ENCODE assay signal across 1 cellular context in the genomic region with DNA sequence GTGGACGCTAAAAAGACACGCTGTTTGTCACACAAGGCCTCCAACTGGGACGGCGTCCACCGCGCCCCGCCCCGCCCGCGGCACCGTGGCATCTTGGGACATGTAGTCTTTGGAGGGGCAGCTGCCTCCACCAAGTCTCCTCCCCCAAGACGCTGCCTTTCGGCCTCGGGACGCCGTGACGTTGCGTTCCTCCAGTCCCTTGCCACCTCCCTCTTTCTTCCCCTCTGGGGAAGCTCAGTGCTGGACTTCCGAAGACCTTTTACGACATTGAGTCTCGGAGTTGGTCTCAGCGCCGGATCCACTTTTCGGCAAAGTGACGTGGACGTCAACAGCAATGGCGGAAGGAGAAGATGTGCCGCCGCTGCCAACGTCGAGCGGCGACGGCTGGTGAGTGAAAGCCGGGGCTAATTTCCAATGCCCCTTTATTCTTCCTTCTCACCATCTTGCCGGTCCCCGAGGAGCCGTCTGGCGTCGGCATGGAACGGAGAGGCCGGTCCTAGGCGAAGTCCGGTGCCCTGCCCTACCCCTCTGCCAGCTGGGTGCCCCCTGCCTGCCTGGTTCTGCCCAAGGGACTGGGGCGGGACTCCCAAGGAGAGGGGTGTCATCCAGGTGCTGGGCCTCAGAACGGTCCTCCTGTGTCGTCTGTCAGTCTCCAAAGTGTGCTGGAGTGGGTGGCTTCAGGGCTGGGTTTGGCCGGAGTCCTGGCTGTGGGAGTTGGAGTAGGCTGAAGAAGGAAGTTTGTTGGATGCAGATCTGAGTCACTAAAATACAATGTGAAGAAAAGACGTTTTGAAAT.
A peak's percentile ranks its signal among the peaks of the same experiment; 100 is the strongest.
TF ChIP-seq lines count a peak whose summit lies in the region.

Gene TBC1D23, plus strand, starts transcription at position 308 of the 796 bp plus-strand sequence. Its CDS starts 27 bp downstream, at position 335.

TF ChIP-seq in HepG2, 621 proteins besides CTCF, POLR2A, EP300 and RAD21 (continued from another document and continues in another):
- TF ChIP-seq, protein P1, sequence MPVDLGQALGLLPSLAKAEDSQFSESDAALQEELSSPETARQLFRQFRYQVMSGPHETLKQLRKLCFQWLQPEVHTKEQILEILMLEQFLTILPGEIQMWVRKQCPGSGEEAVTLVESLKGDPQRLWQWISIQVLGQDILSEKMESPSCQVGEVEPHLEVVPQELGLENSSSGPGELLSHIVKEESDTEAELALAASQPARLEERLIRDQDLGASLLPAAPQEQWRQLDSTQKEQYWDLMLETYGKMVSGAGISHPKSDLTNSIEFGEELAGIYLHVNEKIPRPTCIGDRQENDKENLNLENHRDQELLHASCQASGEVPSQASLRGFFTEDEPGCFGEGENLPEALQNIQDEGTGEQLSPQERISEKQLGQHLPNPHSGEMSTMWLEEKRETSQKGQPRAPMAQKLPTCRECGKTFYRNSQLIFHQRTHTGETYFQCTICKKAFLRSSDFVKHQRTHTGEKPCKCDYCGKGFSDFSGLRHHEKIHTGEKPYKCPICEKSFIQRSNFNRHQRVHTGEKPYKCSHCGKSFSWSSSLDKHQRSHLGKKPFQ (CRISPR knock-in tag; IDR thresholded peaks at IDR 0.05; ENCODE audit: insufficient replicate concordance), result no peak
- TF ChIP-seq FOXJ3 (CRISPR knock-in tag; IDR thresholded peaks at IDR 0.05; ENCODE audit: borderline replicate concordance) (peak; percentile 37; the same call in 1 of the 2 replicates), ZNF556 (CRISPR knock-in tag; IDR thresholded peaks at IDR 0.05; ENCODE audit: borderline replicate concordance) (peak; percentile 34; the same call in 1 of the 2 replicates), ISL2 (CRISPR knock-in tag; IDR thresholded peaks at IDR 0.05) (peak; percentile 30), ZNF367 (CRISPR knock-in tag; IDR thresholded peaks at IDR 0.05; ENCODE audit: borderline replicate concordance) (peak; percentile 30; the same call in 1 of the 2 replicates), SETDB1 (CRISPR knock-in tag; IDR thresholded peaks at IDR 0.05; ENCODE audit: borderline replicate concordance) (peak; percentile 54; the same call in 1 of the 2 replicates), ZNF546 (CRISPR knock-in tag; conservative IDR thresholded peaks at IDR 0.05) (no peak; the same call in 1 of the 2 replicates), HNRNPLL (IDR thresholded peaks at IDR 0.05; ENCODE audit: low read depth, low read length, poor library complexity, severe bottlenecking) (peak; percentile 60), RERE (CRISPR knock-in tag; IDR thresholded peaks at IDR 0.05; ENCODE audit: low read depth) (0 out of 2 replicates have a peak, but pooled peaks have one; percentile 31), ZNF543 (CRISPR knock-in tag; IDR thresholded peaks at IDR 0.05) (peak; percentile 51; the same call in 1 of the 2 replicates), TAF1 (CRISPR knock-in tag; IDR thresholded peaks at IDR 0.05) (peak; percentile 85), PATZ1 (CRISPR knock-in tag; IDR thresholded peaks at IDR 0.05) (peak; percentile 74), ZMYM2 (CRISPR knock-in tag; IDR thresholded peaks at IDR 0.05) (no peak), ZNF383 (CRISPR knock-in tag; IDR thresholded peaks at IDR 0.05; ENCODE audit: borderline replicate concordance) (peak; percentile 72; the same call in 1 of the 2 replicates), BORCS8-MEF2B (CRISPR knock-in tag; IDR thresholded peaks at IDR 0.05) (peak; percentile 57; the same call in 1 of the 2 replicates), PCBP1 (IDR thresholded peaks at IDR 0.05; ENCODE audit: borderline replicate concordance, low read depth, low read length) (no peak), ZSCAN31 (CRISPR knock-in tag; IDR thresholded peaks at IDR 0.05; ENCODE audit: low read depth) (peak; percentile 47), ASH2L (IDR thresholded peaks at IDR 0.05; ENCODE audit: insufficient read length, low read depth, low read length) (peak; percentile 98), ZFY (CRISPR knock-in tag; IDR thresholded peaks at IDR 0.05) (peak; percentile 93), ZMYM4 (CRISPR knock-in tag; IDR thresholded peaks at IDR 0.05) (peak; percentile 92), NFE2 (CRISPR knock-in tag; IDR thresholded peaks at IDR 0.05) (no peak), ZNF12 (CRISPR knock-in tag; IDR thresholded peaks at IDR 0.05) (0 out of 2 replicates have a peak, but pooled peaks have one; percentile 45), ZNF451 (CRISPR knock-in tag; IDR thresholded peaks at IDR 0.05) (peak; percentile 47; the same call in 1 of the 2 replicates), ZNF136 (CRISPR knock-in tag; IDR thresholded peaks at IDR 0.05; ENCODE audit: low read depth) (peak; percentile 46; the same call in 1 of the 2 replicates), MXI1 (IDR thresholded peaks at IDR 0.05; ENCODE audit: borderline replicate concordance, low read depth, low read length) (peak; percentile 81; the same call in 1 of the 3 replicates), HDAC2 (CRISPR knock-in tag; IDR thresholded peaks at IDR 0.05) (peak; percentile 43; the same call in 1 of the 2 replicates), RELA (CRISPR knock-in tag; IDR thresholded peaks at IDR 0.05) (0 out of 2 replicates have a peak, but pooled peaks have one; percentile 42), ZNF510 (CRISPR knock-in tag; IDR thresholded peaks at IDR 0.05; ENCODE audit: low read depth) (peak; percentile 69), ZNF549 (CRISPR knock-in tag; IDR thresholded peaks at IDR 0.05) (no peak), ZFP36L1 (CRISPR knock-in tag; IDR thresholded peaks at IDR 0.05) (peak; percentile 82; the same call in 1 of the 2 replicates), TEAD3 (CRISPR knock-in tag; optimal IDR thresholded peaks at IDR 0.05; ENCODE audit: borderline replicate concordance) (peak; percentile 81), ZNF496 (CRISPR knock-in tag; IDR thresholded peaks at IDR 0.05; ENCODE audit: insufficient replicate concordance) (no peak), FOXO1 (CRISPR knock-in tag; IDR thresholded peaks at IDR 0.05) (peak; percentile 51), IRF2 (CRISPR knock-in tag; IDR thresholded peaks at IDR 0.05) (peak; percentile 86)
- TF ChIP-seq, protein P2, sequence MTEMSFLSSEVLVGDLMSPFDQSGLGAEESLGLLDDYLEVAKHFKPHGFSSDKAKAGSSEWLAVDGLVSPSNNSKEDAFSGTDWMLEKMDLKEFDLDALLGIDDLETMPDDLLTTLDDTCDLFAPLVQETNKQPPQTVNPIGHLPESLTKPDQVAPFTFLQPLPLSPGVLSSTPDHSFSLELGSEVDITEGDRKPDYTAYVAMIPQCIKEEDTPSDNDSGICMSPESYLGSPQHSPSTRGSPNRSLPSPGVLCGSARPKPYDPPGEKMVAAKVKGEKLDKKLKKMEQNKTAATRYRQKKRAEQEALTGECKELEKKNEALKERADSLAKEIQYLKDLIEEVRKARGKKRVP (CRISPR knock-in tag; IDR thresholded peaks at IDR 0.05), result no peak
- TF ChIP-seq, protein P3, sequence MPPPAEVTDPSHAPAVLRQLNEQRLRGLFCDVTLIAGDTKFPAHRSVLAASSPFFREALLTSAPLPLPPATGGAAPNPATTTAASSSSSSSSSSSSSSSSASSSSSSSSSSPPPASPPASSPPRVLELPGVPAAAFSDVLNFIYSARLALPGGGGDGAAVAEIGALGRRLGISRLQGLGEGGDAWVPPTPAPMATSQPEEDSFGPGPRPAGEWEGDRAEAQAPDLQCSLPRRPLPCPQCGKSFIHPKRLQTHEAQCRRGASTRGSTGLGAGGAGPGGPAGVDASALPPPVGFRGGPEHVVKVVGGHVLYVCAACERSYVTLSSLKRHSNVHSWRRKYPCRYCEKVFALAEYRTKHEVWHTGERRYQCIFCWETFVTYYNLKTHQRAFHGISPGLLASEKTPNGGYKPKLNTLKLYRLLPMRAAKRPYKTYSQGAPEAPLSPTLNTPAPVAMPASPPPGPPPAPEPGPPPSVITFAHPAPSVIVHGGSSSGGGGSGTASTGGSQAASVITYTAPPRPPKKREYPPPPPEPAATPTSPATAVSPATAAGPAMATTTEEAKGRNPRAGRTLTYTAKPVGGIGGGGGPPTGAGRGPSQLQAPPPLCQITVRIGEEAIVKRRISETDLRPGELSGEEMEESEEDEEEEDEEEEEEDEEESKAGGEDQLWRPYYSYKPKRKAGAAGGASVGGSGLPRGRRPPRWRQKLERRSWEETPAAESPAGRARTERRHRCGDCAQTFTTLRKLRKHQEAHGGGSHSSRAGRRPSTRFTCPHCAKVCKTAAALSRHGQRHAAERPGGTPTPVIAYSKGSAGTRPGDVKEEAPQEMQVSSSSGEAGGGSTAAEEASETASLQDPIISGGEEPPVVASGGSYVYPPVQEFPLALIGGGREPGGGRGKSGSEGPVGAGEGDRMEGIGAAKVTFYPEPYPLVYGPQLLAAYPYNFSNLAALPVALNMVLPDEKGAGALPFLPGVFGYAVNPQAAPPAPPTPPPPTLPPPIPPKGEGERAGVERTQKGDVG (CRISPR knock-in tag; IDR thresholded peaks at IDR 0.05; ENCODE audit: borderline replicate concordance), result peak; percentile 75; the same call in 1 of the 2 replicates
- TF ChIP-seq, protein P4, sequence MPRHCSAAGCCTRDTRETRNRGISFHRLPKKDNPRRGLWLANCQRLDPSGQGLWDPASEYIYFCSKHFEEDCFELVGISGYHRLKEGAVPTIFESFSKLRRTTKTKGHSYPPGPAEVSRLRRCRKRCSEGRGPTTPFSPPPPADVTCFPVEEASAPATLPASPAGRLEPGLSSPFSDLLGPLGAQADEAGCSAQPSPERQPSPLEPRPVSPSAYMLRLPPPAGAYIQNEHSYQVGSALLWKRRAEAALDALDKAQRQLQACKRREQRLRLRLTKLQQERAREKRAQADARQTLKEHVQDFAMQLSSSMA (CRISPR knock-in tag; IDR thresholded peaks at IDR 0.05), result 0 out of 2 replicates have a peak, but pooled peaks have one; percentile 30
- TF ChIP-seq, protein P5, sequence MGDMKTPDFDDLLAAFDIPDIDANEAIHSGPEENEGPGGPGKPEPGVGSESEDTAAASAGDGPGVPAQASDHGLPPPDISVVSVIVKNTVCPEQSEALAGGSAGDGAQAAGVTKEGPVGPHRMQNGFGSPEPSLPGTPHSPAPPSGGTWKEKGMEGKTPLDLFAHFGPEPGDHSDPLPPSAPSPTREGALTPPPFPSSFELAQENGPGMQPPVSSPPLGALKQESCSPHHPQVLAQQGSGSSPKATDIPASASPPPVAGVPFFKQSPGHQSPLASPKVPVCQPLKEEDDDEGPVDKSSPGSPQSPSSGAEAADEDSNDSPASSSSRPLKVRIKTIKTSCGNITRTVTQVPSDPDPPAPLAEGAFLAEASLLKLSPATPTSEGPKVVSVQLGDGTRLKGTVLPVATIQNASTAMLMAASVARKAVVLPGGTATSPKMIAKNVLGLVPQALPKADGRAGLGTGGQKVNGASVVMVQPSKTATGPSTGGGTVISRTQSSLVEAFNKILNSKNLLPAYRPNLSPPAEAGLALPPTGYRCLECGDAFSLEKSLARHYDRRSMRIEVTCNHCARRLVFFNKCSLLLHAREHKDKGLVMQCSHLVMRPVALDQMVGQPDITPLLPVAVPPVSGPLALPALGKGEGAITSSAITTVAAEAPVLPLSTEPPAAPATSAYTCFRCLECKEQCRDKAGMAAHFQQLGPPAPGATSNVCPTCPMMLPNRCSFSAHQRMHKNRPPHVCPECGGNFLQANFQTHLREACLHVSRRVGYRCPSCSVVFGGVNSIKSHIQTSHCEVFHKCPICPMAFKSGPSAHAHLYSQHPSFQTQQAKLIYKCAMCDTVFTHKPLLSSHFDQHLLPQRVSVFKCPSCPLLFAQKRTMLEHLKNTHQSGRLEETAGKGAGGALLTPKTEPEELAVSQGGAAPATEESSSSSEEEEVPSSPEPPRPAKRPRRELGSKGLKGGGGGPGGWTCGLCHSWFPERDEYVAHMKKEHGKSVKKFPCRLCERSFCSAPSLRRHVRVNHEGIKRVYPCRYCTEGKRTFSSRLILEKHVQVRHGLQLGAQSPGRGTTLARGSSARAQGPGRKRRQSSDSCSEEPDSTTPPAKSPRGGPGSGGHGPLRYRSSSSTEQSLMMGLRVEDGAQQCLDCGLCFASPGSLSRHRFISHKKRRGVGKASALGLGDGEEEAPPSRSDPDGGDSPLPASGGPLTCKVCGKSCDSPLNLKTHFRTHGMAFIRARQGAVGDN (CRISPR knock-in tag; IDR thresholded peaks at IDR 0.05), result peak; percentile 97
